Comparison of ENCODE assay signal across 11 cellular contexts in the genomic region with DNA sequence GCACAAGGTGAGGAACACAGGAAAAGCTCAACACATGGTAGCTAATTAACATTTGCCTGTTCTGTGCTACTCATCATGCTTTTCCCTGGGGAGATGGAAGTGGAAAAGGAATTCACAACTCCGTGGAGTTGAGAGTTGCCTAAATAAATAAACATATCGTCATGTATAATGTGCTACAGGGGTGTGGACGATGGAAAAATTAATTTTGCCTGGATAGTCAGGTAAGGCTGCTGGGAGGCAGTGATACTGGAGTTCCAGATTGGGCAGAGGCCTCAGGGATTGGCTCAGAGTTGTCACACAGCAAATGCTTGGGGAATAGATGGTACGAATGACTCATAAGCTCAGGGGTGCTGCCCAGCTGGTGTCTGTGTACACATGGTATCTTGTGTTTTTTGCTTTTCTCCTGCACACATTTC. TPM values are rescaled to one million over a fixed set of nuclear protein-coding genes. Genes with fewer than 3 reads are reported as not detected.
DNase-seq lines count a peak whose midpoint lies in the region; ATAC-seq, FAIRE-seq and TF ChIP-seq lines count a peak whose summit lies in the region.
"Had no signal": no experiment of that assay in that cellular context is flagged by ENCODE, and none has a peak within 500 bp of the region (broad histone marks: within the 10 kb centered on the region; RNA-seq: fewer than 3 reads in every experiment).

No MANE protein-coding gene starts in this region.

- peaks cover 54% of the 10 kb centered on the region for H3K27me3 Mint-ChIP-seq in astrocyte (ENCODE audit: low read depth, unreplicated experiment)

- no peak overlapping the region for H3K4me3 Mint-ChIP-seq in astrocyte (ENCODE audit: unreplicated experiment)

- ATAC-seq in HepG2 (no peak), GM18907 (IDR thresholded peaks at IDR 0.05; ENCODE audit: unreplicated experiment) (no peak), pancreas (no peak), HG03159 (IDR thresholded peaks at IDR 0.05; ENCODE audit: unreplicated experiment) (no peak)

- H2AFZ ChIP-seq in astrocyte (ENCODE audit: low read depth, low read length) (no peak overlapping the region), HepG2 (ENCODE audit: low read length) (no peak overlapping the region)

- intact Hi-C loops in HepG2 (cut with micrococcal nuclease; ENCODE audit: unreplicated experiment) = no loop called here
- intact Hi-C loops in pancreas (cut with DNase I) = no loop called here

- H3K36me3 ChIP-seq in astrocyte (ENCODE audit: insufficient read depth, low read length) = no peaks in the 10 kb centered on the region
- H3K36me3 ChIP-seq in HepG2 (replicated peaks in 1 of 2; ENCODE audit: control insufficient read depth in 1 of 2, insufficient read depth in 2 of 2, low read length in 2 of 2) = no peaks in the 10 kb centered on the region
- H3K36me3 ChIP-seq in pancreas = no peaks in the 10 kb centered on the region

- TF ChIP-seq CTCF in astrocyte (IDR thresholded peaks at IDR 0.05; ENCODE audit: insufficient read depth, low read depth, low read length) (no peak), HepG2 (CRISPR knock-in tag; IDR thresholded peaks at IDR 0.05) (no peak), pancreas (IDR thresholded peaks at IDR 0.05) (no peak)

- H3K4me2 ChIP-seq in astrocyte (ENCODE audit: low read length) (no peak overlapping the region), HepG2 (ENCODE audit: low read depth, low read length) (no peak overlapping the region)

- H3K4me1 ChIP-seq in astrocyte (ENCODE audit: insufficient read depth, low read length) (peaks cover 8% of the 10 kb centered on the region), HepG2 (ENCODE audit: insufficient read depth, low read length) (peaks cover 52% of the 10 kb centered on the region), pancreas (peaks cover 0 to 5% (median 0%) of the 10 kb centered on the region in 3 donors)

- no peak for TF ChIP-seq POLR2A in HepG2 (IDR thresholded peaks at IDR 0.05; ENCODE audit: insufficient read depth in 1 of 2, low read depth in 2 of 2, low read length in 2 of 2)

- FAIRE-seq in astrocyte (lab: Jason Lieb, UNC) (no peak), HepG2 (lab: Jason Lieb, UNC) (no peak), pancreas (lab: Jason Lieb, UNC) (no peak)

- in situ Hi-C loops in HepG2 (cut with HindIII; ENCODE audit: extremely low pct_ligation_motif_present, low pct_unique_long_range_greater_than_20kb) = no loop called here

- no peak overlapping the region for H3K4me3 ChIP-seq in astrocyte (ENCODE audit: insufficient read depth, low read depth, low read length)
- no peak overlapping the region for H3K4me3 ChIP-seq in HepG2 (replicated peaks in 1 of 3; ENCODE audit: insufficient read depth in 1 of 3, low read depth in 2 of 3, low read length in 3 of 3)
- H3K4me3 ChIP-seq in pancreas = no peak overlapping the region
- H3K4me3 ChIP-seq: skin epidermis had no signal

- H3K79me2 ChIP-seq in astrocyte (ENCODE audit: insufficient read depth, low read length) (no peaks in the 10 kb centered on the region), HepG2 (ENCODE audit: insufficient read depth, low read length) (no peaks in the 10 kb centered on the region)

- peaks cover 3% of the 10 kb centered on the region for H3K4me1 Mint-ChIP-seq in astrocyte (ENCODE audit: low read depth, unreplicated experiment)

- BruUV-seq in HepG2 (replicated peaks; lab: Mats Ljungman, UMichigan) = no TSS peak

- H3K9ac ChIP-seq in astrocyte (ENCODE audit: low read length) = no peak overlapping the region
- no peak overlapping the region for H3K9ac ChIP-seq in HepG2 (ENCODE audit: insufficient read depth, low read depth, low read length)

- H3K9me3 Mint-ChIP-seq in astrocyte (ENCODE audit: unreplicated experiment) = no peaks in the 10 kb centered on the region

- H3K36me3 Mint-ChIP-seq in astrocyte (ENCODE audit: low read depth, unreplicated experiment) = no peaks in the 10 kb centered on the region

- no peak for TF ChIP-seq RAD21 in HepG2 (CRISPR knock-in tag; IDR thresholded peaks at IDR 0.05)

- DNase-seq in DMS 273 (lab: John Stamatoyannopoulos, UW; ENCODE audit: unreplicated experiment) = peak; percentile 86
- DNase-seq in HS-5 (ENCODE audit: low read depth) = peak; percentile 31
- peak; percentile 21 for DNase-seq in astrocyte (ENCODE audit: low read depth)
- peak; percentile 52 for DNase-seq in HepG2 (ENCODE audit: low spot score)
- DNase-seq in pancreas = no peak
- no peak for DNase-seq in ureter (ENCODE audit: low spot score)
- DNase-seq: activated gamma-delta T cell, NCI-H1092 treated with DMSO at 0.1 percent for 48 hours had no signal

- H3K27me3 ChIP-seq in astrocyte (ENCODE audit: insufficient read depth, low read length) = peaks cover 28% of the 10 kb centered on the region
- peaks cover 1 to 14% of the 10 kb centered on the region in 2 experiments; a peak in 3 of 5 replicates for H3K27me3 ChIP-seq in HepG2 (ENCODE audit: control insufficient read depth in 1 of 2, insufficient read depth in 2 of 2, low read length in 2 of 2)
- H3K27me3 ChIP-seq in pancreas = no peaks in the 10 kb centered on the region

- WGBS in HepG2 (ENCODE audit: low lambda C conversion rate) = 12% methylated on average over 4 of the region's 4 CpGs
- WGBS in pancreas, 2 donors = 47 to 48% methylated on average over 4 of the region's 4 CpGs

- peaks cover 5% of the 10 kb centered on the region for H4K20me1 ChIP-seq in astrocyte (ENCODE audit: insufficient read depth, low read length)
- H4K20me1 ChIP-seq in HepG2 (ENCODE audit: insufficient read depth, low read length) = no peaks in the 10 kb centered on the region

- H3K27ac ChIP-seq in astrocyte (ENCODE audit: low read depth, low read length) = no peak overlapping the region
- H3K27ac ChIP-seq in HepG2 (ENCODE audit: extremely low read length, insufficient read depth, low read length) = no peak overlapping the region
- peak overlapping the region in 1 of 4 donors; percentile 50 for H3K27ac ChIP-seq in pancreas

- CTCF ChIA-PET in HepG2 (lab: Yijun Ruan, JAX; ENCODE audit: low intra/inter-chr PET ratio, low total read pairs) = no interaction called here

- TF ChIP-seq EP300 in HepG2 (IDR thresholded peaks at IDR 0.05; ENCODE audit: low read depth in 2 of 2, low read length in 2 of 2) (no peak), HepG2 (CRISPR knock-in tag; IDR thresholded peaks at IDR 0.05; ENCODE audit: borderline replicate concordance) (no peak)

- no peaks in the 10 kb centered on the region for H3K9me3 ChIP-seq in astrocyte (ENCODE audit: insufficient read depth, low read depth, low read length)
- H3K9me3 ChIP-seq in HepG2 (ENCODE audit: low read length) = no peaks in the 10 kb centered on the region
- H3K9me3 ChIP-seq in pancreas = no peaks in the 10 kb centered on the region

- no peak overlapping the region for H3K27ac Mint-ChIP-seq in astrocyte (ENCODE audit: unreplicated experiment)

- POLR2A ChIA-PET in HepG2 (lab: Yijun Ruan, JAX) = no interaction called here

RNA-seq across cellular contexts. Expression of a gene that starts 3.1 kb away (rescaled TPM):
- total RNA-seq in astrocyte = 3.8 and 3.9 TPM in 2 replicates
- 5.7 and 9.0 TPM in 2 replicates for total RNA-seq in HepG2 (2016; rRNA removed; fragmentation: Illumina TruSeq; extraction: Trizol)
- 4.3 and 4.9 TPM in 2 replicates for total RNA-seq in HepG2 (2016; cell fraction: cytosol; rRNA removed; fragmentation: Illumina TruSeq; extraction: Trizol; ENCODE audit: low read depth)
- total RNA-seq in HepG2 (2016; cell fraction: insoluble cytoplasmic fraction; rRNA removed; fragmentation: Illumina TruSeq; extraction: Trizol) = 4.8 and 8.8 TPM in 2 replicates
- total RNA-seq in HepG2 (2016; cell fraction: membrane; rRNA removed; fragmentation: Illumina TruSeq; extraction: Trizol) = 7.3 and 7.9 TPM in 2 replicates
- total RNA-seq in HepG2 (2016; cell fraction: nucleus; rRNA removed; fragmentation: Illumina TruSeq; extraction: Trizol) = 7.5 and 8.4 TPM in 2 replicates
- 16.5 and 17.2 TPM in 2 replicates for polyA plus RNA-seq in HepG2 (2011; rRNA removed)
- 17.9 and 18.6 TPM in 2 replicates for polyA plus RNA-seq in HepG2 (2011; cell fraction: cytosol; rRNA removed)
- polyA plus RNA-seq in HepG2 (2011; cell fraction: nucleus; rRNA removed) = 10.2 and 11.0 TPM in 2 replicates
- polyA plus RNA-seq in HepG2 (2012) = 7.6 and 9.4 TPM in 2 replicates
- 3.4 and 4.3 TPM in 2 replicates for polyA plus RNA-seq in HepG2 (2016; cell fraction: cytosol; fragmentation: Illumina TruSeq; extraction: Trizol; ENCODE audit: low read depth)
- polyA plus RNA-seq in HepG2 (2016; cell fraction: insoluble cytoplasmic fraction; fragmentation: Illumina TruSeq; extraction: Trizol; ENCODE audit: low read depth) = 4.7 and 5.8 TPM in 2 replicates
- 4.9 and 6.1 TPM in 2 replicates for polyA plus RNA-seq in HepG2 (2016; cell fraction: membrane; fragmentation: Illumina TruSeq; extraction: Trizol; ENCODE audit: low read depth)
- polyA plus RNA-seq in HepG2 (2016; cell fraction: nucleus; fragmentation: Illumina TruSeq; extraction: Trizol; ENCODE audit: insufficient read depth, low read depth) = 9.1 and 12.2 TPM in 2 replicates
- 34.5 and 67.6 TPM in 2 replicates for polyA minus RNA-seq in HepG2 (2011; rRNA and poly(A)+ RNA removed; ENCODE audit: low replicate concordance)
- polyA minus RNA-seq in HepG2 (2011; cell fraction: cytosol; rRNA and poly(A)+ RNA removed) = 10.7 and 12.8 TPM in 2 replicates
- 12.6 and 14.9 TPM in 2 replicates for polyA minus RNA-seq in HepG2 (2011; cell fraction: nucleus; rRNA and poly(A)+ RNA removed)
- 1 to 10 TPM in 4 of 6 donors, under 1 TPM in 2; 0.69 to 4.6 (median 2.0) TPM for total RNA-seq in pancreas
- polyA plus RNA-seq in pancreas = 1 to 10 TPM; 2.1 to 5.5 TPM
- 8.3 TPM for total RNA-seq in ureter

RNA-seq across cellular contexts. Expression of a gene that starts 23.8 kb away (rescaled TPM):
- not detected in 2 replicates for total RNA-seq in astrocyte
- total RNA-seq in HepG2 (2016; rRNA removed; fragmentation: Illumina TruSeq; extraction: Trizol) = 0.55 and 0.86 TPM in 2 replicates
- total RNA-seq in HepG2 (2016; cell fraction: cytosol; rRNA removed; fragmentation: Illumina TruSeq; extraction: Trizol; ENCODE audit: low read depth) = 0.30 TPM in 1 of 2 replicates, not detected in the other
- total RNA-seq in HepG2 (2016; cell fraction: insoluble cytoplasmic fraction; rRNA removed; fragmentation: Illumina TruSeq; extraction: Trizol) = 0.61 and 0.73 TPM in 2 replicates
- 0.53 and 1.1 TPM in 2 replicates for total RNA-seq in HepG2 (2016; cell fraction: membrane; rRNA removed; fragmentation: Illumina TruSeq; extraction: Trizol)
- 0.22 TPM in 1 of 2 replicates, not detected in the other for total RNA-seq in HepG2 (2016; cell fraction: nucleus; rRNA removed; fragmentation: Illumina TruSeq; extraction: Trizol)
- 1.0 and 1.7 TPM in 2 replicates for polyA plus RNA-seq in HepG2 (2011; rRNA removed)
- 1.0 and 1.3 TPM in 2 replicates for polyA plus RNA-seq in HepG2 (2011; cell fraction: cytosol; rRNA removed)
- polyA plus RNA-seq in HepG2 (2011; cell fraction: nucleus; rRNA removed) = 0.43 and 0.51 TPM in 2 replicates
- polyA plus RNA-seq in HepG2 (2012) = 0.33 and 2.5 TPM in 2 replicates
- 0.27 and 0.35 TPM in 2 replicates for polyA plus RNA-seq in HepG2 (2016; cell fraction: cytosol; fragmentation: Illumina TruSeq; extraction: Trizol; ENCODE audit: low read depth)
- polyA plus RNA-seq in HepG2 (2016; cell fraction: insoluble cytoplasmic fraction; fragmentation: Illumina TruSeq; extraction: Trizol; ENCODE audit: low read depth) = 0.44 and 0.59 TPM in 2 replicates
- 0.34 and 0.37 TPM in 2 replicates for polyA plus RNA-seq in HepG2 (2016; cell fraction: membrane; fragmentation: Illumina TruSeq; extraction: Trizol; ENCODE audit: low read depth)
- polyA plus RNA-seq in HepG2 (2016; cell fraction: nucleus; fragmentation: Illumina TruSeq; extraction: Trizol; ENCODE audit: insufficient read depth, low read depth) = 0.55 TPM in 1 of 2 replicates, not detected in the other
- polyA minus RNA-seq in HepG2 (2011; rRNA and poly(A)+ RNA removed; ENCODE audit: low replicate concordance) = 0.14 and 1.8 TPM in 2 replicates
- 0.88 TPM in 1 of 2 replicates, not detected in the other for polyA minus RNA-seq in HepG2 (2011; cell fraction: cytosol; rRNA and poly(A)+ RNA removed)
- 0.77 and 0.87 TPM in 2 replicates for polyA minus RNA-seq in HepG2 (2011; cell fraction: nucleus; rRNA and poly(A)+ RNA removed)
- total RNA-seq in pancreas = under 1 TPM in 4 of 6 donors, not detected in 2; 0.20 to 0.37 (median 0.28) TPM
- under 1 TPM; 0.38 to 0.49 TPM for polyA plus RNA-seq in pancreas
- total RNA-seq in ureter = 6.1 TPM

Comparison
In these comparisons a context has a peak if more than half of its experiments do, and no peak if none do; other contexts are left out.
1. DNase-seq: peak in DMS 273 (single experiment), HS-5 (single experiment), astrocyte (single experiment) and HepG2 (single experiment); none in pancreas (0 of 6) and ureter (single experiment).